ENCODE assay signal across 1 cellular context in genomic region chr22:36885474-36885873, GRCh38.
TF ChIP-seq lines count a peak whose summit lies in the region.

No MANE protein-coding gene starts in this region.

TF ChIP-seq in WTC11, 78 proteins besides CTCF, POLR2A, EP300 and RAD21 (continued from another document):
- TF ChIP-seq ARID4B (CRISPR knock-in tag; IDR thresholded peaks at IDR 0.05; ENCODE audit: borderline replicate concordance) (no peak), ZNF671 (CRISPR knock-in tag; IDR thresholded peaks at IDR 0.05) (no peak)
